ENCODE assay signal across 8 cellular contexts in the genomic region with DNA sequence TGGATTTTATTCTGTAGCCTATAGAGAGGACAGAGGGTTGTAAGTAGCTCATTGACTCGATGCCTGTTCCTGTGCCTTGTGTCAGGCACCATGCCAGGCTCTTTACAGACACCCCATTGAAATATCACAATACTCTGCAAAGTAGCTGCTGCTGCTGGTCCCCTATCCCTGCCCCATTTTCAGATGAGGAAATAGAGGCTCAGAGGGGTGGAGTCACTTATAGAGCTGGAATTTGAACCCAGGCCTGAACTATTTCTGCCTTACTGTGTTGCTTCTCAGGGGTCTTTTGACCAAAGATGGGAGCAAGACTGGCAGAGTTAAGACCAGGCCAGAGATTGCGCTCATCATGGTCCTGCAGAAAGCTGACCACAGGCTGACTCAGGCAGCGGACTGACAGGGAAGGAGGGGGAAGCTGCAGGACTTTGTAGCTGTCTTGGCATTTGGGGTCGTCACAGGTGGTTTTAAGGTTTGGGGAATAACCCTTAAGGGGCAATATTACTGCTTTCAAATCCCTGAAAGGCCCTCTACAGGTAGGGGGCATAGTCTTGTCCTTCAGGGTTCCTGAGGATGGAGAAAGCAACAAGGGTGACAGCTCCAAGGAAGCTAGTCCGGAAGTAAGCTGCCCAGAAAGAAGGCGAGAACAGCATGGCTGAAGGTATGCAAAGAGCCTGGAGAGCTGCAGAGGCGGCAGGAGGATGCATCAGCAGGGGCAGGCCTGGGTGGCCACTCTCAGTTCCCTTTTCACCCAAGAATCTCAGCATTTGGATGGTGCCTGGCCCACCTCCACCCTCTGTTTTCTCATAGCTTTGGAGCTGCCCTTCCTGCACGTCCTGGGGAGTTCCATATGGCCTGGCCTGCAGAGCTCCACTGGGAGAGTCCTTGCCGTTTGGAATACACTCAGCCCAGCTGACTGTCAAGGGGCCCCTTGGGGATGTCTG. TPM values are rescaled to one million over a fixed set of nuclear protein-coding genes. Genes with fewer than 3 reads are reported as not detected.
A peak's percentile ranks its signal among the peaks of the same experiment; 100 is the strongest.
DNase-seq lines count a peak whose midpoint lies in the region; ATAC-seq, FAIRE-seq and TF ChIP-seq lines count a peak whose summit lies in the region.

No MANE protein-coding gene starts in this region.

- no peak for TF ChIP-seq RAD21 in A549 (conservative IDR thresholded peaks at IDR 0.05 in 1 of 2, IDR thresholded peaks at IDR 0.05 in 1 of 2)

- in situ Hi-C loops in astrocyte of the cerebellum (cut with HindIII; ENCODE audit: low sequenced_read_pairs): no loop called here

- peak overlapping the region; percentile 0 to 5 for H3K9ac ChIP-seq in mucosa of rectum (ENCODE audit: low read depth in 1 of 2, low read length in 2 of 2)

- ATAC-seq in A549 (no peak), GM19395 (IDR thresholded peaks at IDR 0.05; ENCODE audit: unreplicated experiment) (peak; percentile 84), HG03342 (IDR thresholded peaks at IDR 0.05; ENCODE audit: unreplicated experiment) (peak; percentile 87)

- FAIRE-seq in A549 (lab: Jason Lieb, UNC): no peak

- DNase-seq in A549 (ENCODE audit: low read depth in 1 of 2, low spot score in 1 of 2) (no peak), astrocyte of the cerebellum (ENCODE audit: low read depth) (no peak), NCI-H1694 treated with DMSO at 0.1 percent for 48 hours (lab: John Stamatoyannopoulos, UW) (no peak), HK-2 (ENCODE audit: unreplicated experiment) (no peak), occipital lobe (lab: John Stamatoyannopoulos, UW) (no peak)

- POLR2A ChIA-PET in A549 (lab: Yijun Ruan, JAX): interaction anchor here (1.1 kb wide), 1 partner anchor 9 kb away, joined by 3 read pairs; no protein-coding TSS in a partner anchor

- H3K4me1 ChIP-seq in A549: peaks cover 74% of the 10 kb centered on the region
- H3K4me1 ChIP-seq in mucosa of rectum (ENCODE audit: control insufficient read depth in 2 of 2, insufficient read depth in 2 of 2, low read length in 2 of 2): peaks cover 41 to 46% of the 10 kb centered on the region in 2 donors

- H3K36me3 ChIP-seq in mucosa of rectum (ENCODE audit: control insufficient read depth in 2 of 2, insufficient read depth in 2 of 2, low read length in 2 of 2): peaks cover 0 to 4% of the 10 kb centered on the region in 2 donors

- WGBS in A549 (ENCODE audit: missing lambda C conversion rate): 73% methylated on average over 9 of the region's 9 CpGs

- no peaks in the 10 kb centered on the region for H3K27me3 ChIP-seq in mucosa of rectum (ENCODE audit: control insufficient read depth in 2 of 2, insufficient read depth in 2 of 2, low read length in 2 of 2)

- peak overlapping the region in 1 of 2 experiments; percentile 100; a peak in 3 of 6 replicates for H3K27ac ChIP-seq in A549
- H3K27ac ChIP-seq in mucosa of rectum (ENCODE audit: low read depth in 2 of 2, low read length in 2 of 2): peak overlapping the region; percentile 85 to 88

- TF ChIP-seq CTCF in A549 (IDR thresholded peaks at IDR 0.05) (no peak), astrocyte of the cerebellum (IDR thresholded peaks at IDR 0.05; ENCODE audit: low read depth, low read length, missing control alignments) (peak; percentile 3)

- CTCF ChIA-PET in A549 (lab: Yijun Ruan, JAX): interaction anchor here (0.9 to 33.5 kb wide), 11 partner anchors 8 to 61 kb away, joined by 3 to 439 read pairs (median 6); a partner anchor contains a TSS

- TF ChIP-seq EP300 in A549 (IDR thresholded peaks at IDR 0.05): no peak

- peak overlapping the region; percentile 67; the same call in 2 of the 3 replicates for H3K4me2 ChIP-seq in A549

- no peak overlapping the region for H3K4me3 ChIP-seq in A549
- peak overlapping the region; percentile 11 for H3K4me3 ChIP-seq in astrocyte of the cerebellum (ENCODE audit: low read depth, low read length)
- peak overlapping the region in 1 of 2 donors; percentile 15 for H3K4me3 ChIP-seq in mucosa of rectum (ENCODE audit: low read length in 2 of 2)

- no peaks in the 10 kb centered on the region for H3K9me3 ChIP-seq in A549
- H3K9me3 ChIP-seq in mucosa of rectum (ENCODE audit: control insufficient read depth in 2 of 2, low read length in 2 of 2): no peaks in the 10 kb centered on the region

- TF ChIP-seq POLR2A in A549 (IDR thresholded peaks at IDR 0.05; ENCODE audit: low read length): no peak

TF ChIP-seq in A549, 52 proteins besides CTCF, POLR2A, EP300 and RAD21:
- TF ChIP-seq TP53 (CRISPR knock-in tag; IDR thresholded peaks at IDR 0.05) (no peak), EHMT2 (IDR thresholded peaks at IDR 0.05; ENCODE audit: low read depth) (no peak), CBX2 (IDR thresholded peaks at IDR 0.05; ENCODE audit: borderline replicate concordance, low read depth) (no peak), RNF2 (IDR thresholded peaks at IDR 0.05; ENCODE audit: borderline replicate concordance, low read depth) (no peak), BHLHE40 (IDR thresholded peaks at IDR 0.05; ENCODE audit: low read depth, low read length) (no peak), ZFP36 (IDR thresholded peaks at IDR 0.05; ENCODE audit: borderline replicate concordance, partially characterized antibody) (no peak), RFX5 (IDR thresholded peaks at IDR 0.05) (no peak), CHD4 (IDR thresholded peaks at IDR 0.05; ENCODE audit: borderline replicate concordance) (no peak), EHF (CRISPR knock-in tag; IDR thresholded peaks at IDR 0.05) (no peak), ZNF302 (CRISPR knock-in tag; IDR thresholded peaks at IDR 0.05) (no peak), MYC (IDR thresholded peaks at IDR 0.05; ENCODE audit: borderline replicate concordance, low read length) (no peak), HEYL (CRISPR knock-in tag; IDR thresholded peaks at IDR 0.05) (no peak), ZSCAN20 (CRISPR knock-in tag; IDR thresholded peaks at IDR 0.05) (no peak), NFE2L2 (conservative IDR thresholded peaks at IDR 0.05; ENCODE audit: low read length) (no peak)
- TF ChIP-seq, protein P1, sequence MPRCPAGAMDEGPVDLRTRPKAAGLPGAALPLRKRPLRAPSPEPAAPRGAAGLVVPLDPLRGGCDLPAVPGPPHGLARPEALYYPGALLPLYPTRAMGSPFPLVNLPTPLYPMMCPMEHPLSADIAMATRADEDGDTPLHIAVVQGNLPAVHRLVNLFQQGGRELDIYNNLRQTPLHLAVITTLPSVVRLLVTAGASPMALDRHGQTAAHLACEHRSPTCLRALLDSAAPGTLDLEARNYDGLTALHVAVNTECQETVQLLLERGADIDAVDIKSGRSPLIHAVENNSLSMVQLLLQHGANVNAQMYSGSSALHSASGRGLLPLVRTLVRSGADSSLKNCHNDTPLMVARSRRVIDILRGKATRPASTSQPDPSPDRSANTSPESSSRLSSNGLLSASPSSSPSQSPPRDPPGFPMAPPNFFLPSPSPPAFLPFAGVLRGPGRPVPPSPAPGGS (IDR thresholded peaks at IDR 0.05): no peak

RNA-seq across cellular contexts. Expression of a gene that starts 18.3 kb away (rescaled TPM):
- polyA plus RNA-seq in A549 (2011; rRNA removed) (24.4 and 27.7 TPM in 2 replicates), A549 (2017; fragmentation: RNase III; extraction: RNeasy Plus Mini Kit Qiagen cat#74134 plus additional on column Dnase treatment) (50.8 to 59.7 TPM (median 55.8 TPM) in 3 replicates)
- 28.2 and 45.6 TPM in 2 replicates for polyA plus RNA-seq in A549 (2012; cell fraction: cytosol; rRNA removed)
- 70.2 and 91.2 TPM in 2 replicates for polyA plus RNA-seq in A549 (2012; cell fraction: nucleus; rRNA removed)
- 37.2 and 50.7 TPM in 2 replicates for polyA minus RNA-seq in A549 (2011; rRNA and poly(A)+ RNA removed)
- total RNA-seq in occipital lobe: 23.1 TPM

RNA-seq across cellular contexts. Expression of a gene that starts 40.1 kb away (rescaled TPM):
- 3,799 and 4,312 TPM in 2 replicates for polyA plus RNA-seq in A549 (2011; rRNA removed)
- 5,803 and 7,483 TPM in 2 replicates for polyA plus RNA-seq in A549 (2012; cell fraction: cytosol; rRNA removed)
- 1,682 and 2,988 TPM in 2 replicates for polyA plus RNA-seq in A549 (2012; cell fraction: nucleus; rRNA removed)
- polyA plus RNA-seq in A549 (2017; fragmentation: RNase III; extraction: RNeasy Plus Mini Kit Qiagen cat#74134 plus additional on column Dnase treatment): 3,127 to 3,794 TPM (median 3,716 TPM) in 3 replicates
- polyA minus RNA-seq in A549 (2011; rRNA and poly(A)+ RNA removed): 949 and 1,168 TPM in 2 replicates
- total RNA-seq in occipital lobe: 2,126 TPM

Comparison
In these comparisons a context has a peak if more than half of its experiments do, and no peak if none do; other contexts are left out.
1. ATAC-seq: peak in GM19395 (single experiment) and HG03342 (single experiment); none in A549 (0 of 2).